In the genomic region with DNA sequence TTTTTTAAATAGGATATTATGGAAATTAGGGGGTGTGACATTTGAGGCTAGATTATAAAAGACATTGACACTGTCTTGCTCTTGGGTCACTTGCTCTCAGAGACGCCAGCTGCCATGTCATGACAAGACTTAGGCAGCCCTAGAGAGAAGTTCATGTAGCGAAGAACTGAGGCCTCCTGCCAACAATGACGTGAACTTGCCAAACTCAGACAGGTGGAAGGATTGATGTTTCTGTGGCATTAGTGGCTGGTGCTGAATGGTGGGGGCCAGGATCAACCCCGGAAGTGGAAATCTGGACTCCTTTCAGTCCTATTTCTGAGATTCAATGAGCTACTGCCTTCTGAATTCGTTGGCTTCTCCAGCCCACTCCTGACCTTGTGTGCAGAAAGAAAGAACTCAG, we compare ENCODE assay signal across 21 cellular contexts. TPM values are rescaled to one million over a fixed set of nuclear protein-coding genes. Genes with fewer than 3 reads are reported as not detected.
"Had no signal": no experiment of that assay in that cellular context is flagged by ENCODE, and none has a peak within 500 bp of the region (broad histone marks: within the 10 kb centered on the region; RNA-seq: fewer than 3 reads in every experiment).

No MANE protein-coding gene starts in this region.

- H3K9me3 Mint-ChIP-seq: natural killer cell treated with Interleukin-12 subunit alpha and Interleukin-12 subunit beta and Interleukin-15 and Interleukin-18, amount 100 ng/mL, for 72 hours had no signal

- H3K27ac Mint-ChIP-seq: activated naive CD8-positive, alpha-beta T cell; natural killer cell treated with Interleukin-12 subunit alpha and Interleukin-12 subunit beta and Interleukin-15 and Interleukin-18, amount 100 ng/mL, for 72 hours; progenitor cell of endocrine pancreas had no signal

- H3K4me3 Mint-ChIP-seq: activated naive CD8-positive, alpha-beta T cell; natural killer cell treated with Interleukin-12 subunit alpha and Interleukin-12 subunit beta and Interleukin-15 and Interleukin-18, amount 100 ng/mL, for 72 hours had no signal

- H3K4me3 ChIP-seq: colonic mucosa, left lung, lung, ovary, transverse colon had no signal

- H3K27me3 ChIP-seq: colonic mucosa, left lung, ovary, transverse colon had no signal

- H3K9me3 ChIP-seq: colonic mucosa, left lung, ovary, transverse colon had no signal

- H3K27ac ChIP-seq: colonic mucosa, left lung, ovary, transverse colon had no signal

- H3K36me3 ChIP-seq: colonic mucosa, ovary, transverse colon had no signal

- ATAC-seq: left lung; natural killer cell treated with Interleukin-12 subunit alpha and Interleukin-12 subunit beta and Interleukin-15 and Interleukin-18, amount 100 ng/mL, for 72 hours had no signal

- H3K36me3 Mint-ChIP-seq: natural killer cell treated with Interleukin-12 subunit alpha and Interleukin-12 subunit beta and Interleukin-15 and Interleukin-18, amount 100 ng/mL, for 72 hours had no signal

- FAIRE-seq: endothelial cell of umbilical vein had no signal

- H3K27me3 Mint-ChIP-seq: natural killer cell treated with Interleukin-12 subunit alpha and Interleukin-12 subunit beta and Interleukin-15 and Interleukin-18, amount 100 ng/mL, for 72 hours; progenitor cell of endocrine pancreas had no signal

- H3K4me1 ChIP-seq: colonic mucosa, transverse colon had no signal

- DNase-seq: activated CD4-positive, alpha-beta T cell treated with anti-CD3 and anti-CD28 coated beads for 4 hours; activated CD4-positive, alpha-beta T cell treated with anti-CD3 and anti-CD28 coated beads, Interleukin-2, amount 50 U/mL, for 4 hours; activated effector memory CD4-positive, alpha-beta T cell treated with Interleukin-2 at 50 U/mL for 16 hours; activated naive CD4-positive, alpha-beta T cell treated with Interleukin-2 at 50 U/mL for 16 hours; anterior cingulate cortex; cerebellar nuclear complex; colonic mucosa; foreskin fibroblast; kidney glomerular epithelial cell; left lung; mesendoderm; ovary; retina; stimulated activated CD4-positive, alpha-beta T cell treated with anti-CD3 and anti-CD28 coated beads, Interleukin-2, amount 100 ng/mL, for 48 hours; stimulated activated naive CD4-positive, alpha-beta T cell treated with Interleukin-2 at 50 U/mL for 16 hours; transverse colon had no signal

RNA-seq across cellular contexts. Expression of a gene that starts 14.7 kb away (rescaled TPM):
- total RNA-seq: endothelial cell of umbilical vein had no signal
